ENCODE assay signal across 11 cellular contexts in genomic region chr14:56341766-56342418, GRCh38.
DNase-seq lines count a peak whose midpoint lies in the region; ATAC-seq and TF ChIP-seq lines count a peak whose summit lies in the region.
"Had no signal": no experiment of that assay in that cellular context is flagged by ENCODE, and none has a peak within 500 bp of the region (broad histone marks: within the 10 kb centered on the region; RNA-seq: fewer than 3 reads in every experiment).

No MANE protein-coding gene starts in this region.

- H3K4me3 Mint-ChIP-seq in neural progenitor cell = no peak overlapping the region
- H3K4me3 Mint-ChIP-seq: activated naive CD8-positive, alpha-beta T cell treated with anti-CD3 and anti-CD28 coated beads, Interleukin-2, amount 50 U/mL, for 24 hours had no signal

- H3K36me3 Mint-ChIP-seq in neural progenitor cell = no peaks in the 10 kb centered on the region
- H3K36me3 Mint-ChIP-seq: naive B cell had no signal

- peaks cover 25% of the 10 kb centered on the region for H3K4me1 ChIP-seq in left ventricle myocardium inferior
- H3K4me1 ChIP-seq in Peyer's patch = peaks cover 0 to 9% (median 0%) of the 10 kb centered on the region in 4 donors
- H3K4me1 ChIP-seq in uterus = peaks cover 6 to 7% of the 10 kb centered on the region in 2 donors
- H3K4me1 ChIP-seq in neural progenitor cell = no peaks in the 10 kb centered on the region

- peaks cover under 1% of the 10 kb centered on the region for H3K4me1 Mint-ChIP-seq in neural progenitor cell
- H3K4me1 Mint-ChIP-seq: activated naive CD8-positive, alpha-beta T cell treated with anti-CD3 and anti-CD28 coated beads, Interleukin-2, amount 50 U/mL, for 24 hours had no signal

- no peak for TF ChIP-seq CTCF in left ventricle myocardium inferior (IDR thresholded peaks at IDR 0.05; ENCODE audit: borderline replicate concordance)
- no peak for TF ChIP-seq CTCF in Peyer's patch (IDR thresholded peaks at IDR 0.05)
- TF ChIP-seq CTCF in uterus (IDR thresholded peaks at IDR 0.05) = no peak
- no peak for TF ChIP-seq CTCF in neural progenitor cell (IDR thresholded peaks at IDR 0.05)
- no peak for TF ChIP-seq CTCF in GM10248 (IDR thresholded peaks at IDR 0.05; ENCODE audit: control extremely low read depth, extremely low read depth, low read depth, missing control alignments)

- no peak overlapping the region for H3K9ac ChIP-seq in neural progenitor cell

- CTCF ChIA-PET in GM10248 (lab: Yijun Ruan, JAX) = interaction anchor here (1.3 kb wide), 1 partner anchor 14 kb away, joined by 5 read pairs; no protein-coding TSS in a partner anchor

- no peaks in the 10 kb centered on the region for H4K20me1 ChIP-seq in neural progenitor cell (ENCODE audit: low read depth)

- H3K27me3 ChIP-seq in left ventricle myocardium inferior (ENCODE audit: low read depth) (no peaks in the 10 kb centered on the region), Peyer's patch (no peaks in the 10 kb centered on the region), uterus (no peaks in the 10 kb centered on the region), neural progenitor cell (no peaks in the 10 kb centered on the region)

- H3K4me2 ChIP-seq in neural progenitor cell = no peak overlapping the region

- no peak overlapping the region for H3K27ac Mint-ChIP-seq in neural progenitor cell
- H3K27ac Mint-ChIP-seq: activated naive CD8-positive, alpha-beta T cell treated with anti-CD3 and anti-CD28 coated beads, Interleukin-2, amount 50 U/mL, for 24 hours had no signal

- TF ChIP-seq POLR2A in Peyer's patch (IDR thresholded peaks at IDR 0.05) (no peak), uterus (IDR thresholded peaks at IDR 0.05) (no peak)

- H3K4me3 ChIP-seq in left ventricle myocardium inferior (no peak overlapping the region), Peyer's patch (no peak overlapping the region), uterus (no peak overlapping the region), neural progenitor cell (no peak overlapping the region)

- intact Hi-C loops in left ventricle myocardium inferior (cut with micrococcal nuclease) (no loop called here), Right ventricle myocardium inferior (cut with DNase I) (loop anchor here (5.0 to 10.0 kb wide), 3 partner anchors 225 to 635 kb away; partner anchors contain the start of gene PELI2), uterus (cut with DNase I; ENCODE audit: low total_unique reads) (no loop called here)

- H3F3A ChIP-seq in neural progenitor cell (ENCODE audit: low read depth) = no peaks in the 10 kb centered on the region

- no peaks in the 10 kb centered on the region for H3K9me3 ChIP-seq in left ventricle myocardium inferior (replicated peaks)
- no peaks in the 10 kb centered on the region for H3K9me3 ChIP-seq in Peyer's patch
- H3K9me3 ChIP-seq in uterus = no peaks in the 10 kb centered on the region
- H3K9me3 ChIP-seq in neural progenitor cell (ENCODE audit: low read depth) = no peaks in the 10 kb centered on the region

- DNase-seq in left ventricle myocardium inferior (no peak), Right ventricle myocardium inferior (ENCODE audit: missing footprints) (no peak), Peyer's patch (no peak), iris pigment epithelial cell (ENCODE audit: low read depth) (peak; percentile 74), uterus (no peak), neural progenitor cell (ENCODE audit: low spot score) (no peak), GM10248 (ENCODE audit: extremely low spot score) (no peak)
- DNase-seq: activated naive CD8-positive, alpha-beta T cell treated with anti-CD3 and anti-CD28 coated beads, Interleukin-2, amount 50 U/mL, for 24 hours; naive B cell; stimulated activated CD4-positive, alpha-beta T cell treated with anti-CD3 and anti-CD28 coated beads, Interleukin-4, amount 100 ng/mL, for 1 hour had no signal

- ATAC-seq in Right ventricle myocardium inferior = no peak
- no peak for ATAC-seq in HG03039 (IDR thresholded peaks at IDR 0.05; ENCODE audit: unreplicated experiment)
- ATAC-seq: activated naive CD8-positive, alpha-beta T cell treated with anti-CD3 and anti-CD28 coated beads, Interleukin-2, amount 50 U/mL, for 24 hours had no signal

- no peak overlapping the region for H2AFZ ChIP-seq in neural progenitor cell (replicated peaks)

- H3K27me3 Mint-ChIP-seq in neural progenitor cell (ENCODE audit: insufficient read depth, low read depth) = peaks cover 3% of the 10 kb centered on the region
- H3K27me3 Mint-ChIP-seq: activated naive CD8-positive, alpha-beta T cell treated with anti-CD3 and anti-CD28 coated beads, Interleukin-2, amount 50 U/mL, for 24 hours; naive B cell had no signal

- H3K9me3 Mint-ChIP-seq in neural progenitor cell = no peaks in the 10 kb centered on the region
- H3K9me3 Mint-ChIP-seq: activated naive CD8-positive, alpha-beta T cell treated with anti-CD3 and anti-CD28 coated beads, Interleukin-2, amount 50 U/mL, for 24 hours; naive B cell had no signal

- no peaks in the 10 kb centered on the region for H3K36me3 ChIP-seq in left ventricle myocardium inferior
- H3K36me3 ChIP-seq in Peyer's patch = no peaks in the 10 kb centered on the region
- H3K36me3 ChIP-seq in uterus = no peaks in the 10 kb centered on the region
- H3K36me3 ChIP-seq in neural progenitor cell = no peaks in the 10 kb centered on the region

- POLR2A ChIA-PET in GM10248 (lab: Yijun Ruan, JAX) = no interaction called here

- H3K27ac ChIP-seq in left ventricle myocardium inferior (replicated peaks) (peak overlapping the region; percentile 65), Peyer's patch (peak overlapping the region in 3 of 4 donors; percentile 25 to 55 (median 29)), uterus (peak overlapping the region; percentile 43 to 63), neural progenitor cell (no peak overlapping the region)

- no peaks in the 10 kb centered on the region for H3K79me2 ChIP-seq in neural progenitor cell (ENCODE audit: low read depth)
